ENCODE assay signal across 12 cellular contexts in the genomic region with DNA sequence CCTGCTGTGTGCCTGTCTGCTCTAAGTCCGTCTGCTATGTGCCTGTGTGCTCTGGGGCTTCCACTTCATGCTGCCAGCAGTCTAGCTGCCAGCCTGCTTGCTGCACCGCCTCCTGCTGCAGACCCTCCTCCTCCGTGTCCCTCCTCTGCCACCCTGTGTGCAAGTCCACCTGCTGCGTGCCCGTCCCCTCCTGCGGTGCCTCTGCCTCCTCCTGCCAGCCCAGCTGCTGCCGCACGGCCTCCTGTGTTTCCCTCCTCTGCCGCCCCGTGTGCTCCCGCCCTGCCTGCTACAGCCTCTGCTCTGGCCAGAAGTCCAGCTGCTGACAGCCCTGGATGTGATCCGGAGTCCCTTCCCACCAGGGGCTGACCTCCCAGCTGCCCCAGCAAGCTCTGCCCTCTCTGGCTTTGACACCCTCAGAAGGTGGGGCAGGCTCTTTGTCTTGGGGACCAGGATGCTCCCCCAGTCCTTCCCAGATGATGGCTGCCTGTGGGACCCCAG. TPM values are rescaled to one million over a fixed set of nuclear protein-coding genes. Genes with fewer than 3 reads are reported as not detected.
A peak's percentile ranks its signal among the peaks of the same experiment; 100 is the strongest.
DNase-seq lines count a peak whose midpoint lies in the region; FAIRE-seq and TF ChIP-seq lines count a peak whose summit lies in the region.
"Not testable (repeated sequence)": the region's sequence is repeated elsewhere in the genome, so short reads cannot be mapped to it uniquely, and the experiment has no call there.
"Had no signal": no experiment of that assay in that cellular context is flagged by ENCODE, and none has a peak within 500 bp of the region (broad histone marks: within the 10 kb centered on the region; RNA-seq: fewer than 3 reads in every experiment).

No MANE protein-coding gene starts in this region.

- DNase-seq in COR-L47 (lab: John Stamatoyannopoulos, UW) (peak; percentile 62), NCI-H146 (lab: John Stamatoyannopoulos, UW) (peak; percentile 41)
- not testable (repeated sequence) for DNase-seq in activated CD4-positive, alpha-beta T cell treated with anti-CD3 and anti-CD28 coated beads, Interleukin-2, amount 10 ng/mL, durations not matched to agents 7 days and 5 days; endodermal cell; neuronal stem cell (ENCODE audit: low spot score); urothelium cell line (ENCODE audit: low spot score)

- H3K36me3 Mint-ChIP-seq in activated CD4-positive, alpha-beta T cell treated with anti-CD3 and anti-CD28 coated beads, Interleukin-2, amount 10 ng/mL, durations not matched to agents 7 days and 5 days (ENCODE audit: low read depth); endodermal cell (ENCODE audit: low read depth): not testable (repeated sequence)

- peaks cover 14% of the 10 kb centered on the region for H3K27me3 Mint-ChIP-seq in activated CD4-positive, alpha-beta T cell treated with anti-CD3 and anti-CD28 coated beads, Interleukin-2, amount 10 ng/mL, durations not matched to agents 7 days and 5 days
- H3K27me3 Mint-ChIP-seq in endodermal cell (ENCODE audit: insufficient read depth): not testable (repeated sequence)

- not testable (repeated sequence) for H4K8ac ChIP-seq in neuronal stem cell (ENCODE audit: low read depth, low read length)

- not testable (repeated sequence) for TF ChIP-seq CTCF in endodermal cell (conservative IDR thresholded peaks at IDR 0.05)

- 80 to 86% methylated on average over 1 to 10 of the region's 12 CpGs for WGBS in endodermal cell (ENCODE audit: insufficient coverage in 1 of 2, insufficient read length in 1 of 2), 2 experiments
- no CpG with 5 or more reads among the region's 12 CpGs for WGBS in neuronal stem cell (ENCODE audit: extremely low coverage in 2 of 2, insufficient read length in 2 of 2, insufficient replicate concordance in 1 of 2), 2 donors

- H3K27ac Mint-ChIP-seq in activated CD4-positive, alpha-beta T cell treated with anti-CD3 and anti-CD28 coated beads, Interleukin-2, amount 10 ng/mL, durations not matched to agents 7 days and 5 days: peak overlapping the region; percentile 7
- peak overlapping the region; percentile 15 for H3K27ac Mint-ChIP-seq in endodermal cell

- peak; percentile 52 for FAIRE-seq in urothelium cell line (lab: Jason Lieb, UNC)

- H2AFZ ChIP-seq in neuronal stem cell (ENCODE audit: low read length): peak overlapping the region; percentile 90

- not testable (repeated sequence) for H2BK5ac ChIP-seq in neuronal stem cell (ENCODE audit: low read length)

- not testable (repeated sequence) for H2BK15ac ChIP-seq in neuronal stem cell (ENCODE audit: low read length)

- not testable (repeated sequence) for H3K9me3 ChIP-seq in endodermal cell (ENCODE audit: control insufficient read depth, low read length); neuronal stem cell (replicated peaks in 1 of 2; ENCODE audit: control insufficient read depth in 2 of 2, insufficient read depth in 1 of 2, low read depth in 1 of 2, low read length in 2 of 2)

- H3K4me3 Mint-ChIP-seq in activated CD4-positive, alpha-beta T cell treated with anti-CD3 and anti-CD28 coated beads, Interleukin-2, amount 10 ng/mL, durations not matched to agents 7 days and 5 days; endodermal cell: not testable (repeated sequence)

- H3K4me2 ChIP-seq in neuronal stem cell (ENCODE audit: insufficient read depth, low read length, poor library complexity, severe bottlenecking): not testable (repeated sequence)

- not testable (repeated sequence) for H3K4ac ChIP-seq in neuronal stem cell (ENCODE audit: low read length)

- not testable (repeated sequence) for H2AK5ac ChIP-seq in neuronal stem cell (ENCODE audit: low read depth, low read length)

- peak overlapping the region; percentile 67 for H2BK12ac ChIP-seq in neuronal stem cell (ENCODE audit: low read length)

- not testable (repeated sequence) for H3K23ac ChIP-seq in neuronal stem cell (ENCODE audit: low read depth, low read length, poor library complexity)

- not testable (repeated sequence) for H3K4me1 Mint-ChIP-seq in activated CD4-positive, alpha-beta T cell treated with anti-CD3 and anti-CD28 coated beads, Interleukin-2, amount 10 ng/mL, durations not matched to agents 7 days and 5 days; endodermal cell

- H3K27ac ChIP-seq in endodermal cell (ENCODE audit: low read depth, low read length); neuronal stem cell (replicated peaks; ENCODE audit: low read length): not testable (repeated sequence)

- not testable (repeated sequence) for H3K4me3 ChIP-seq in endodermal cell (ENCODE audit: low read length); neuronal stem cell (ENCODE audit: low read length in 2 of 2)

- CTCF ChIA-PET in activated CD4-positive, alpha-beta T cell treated with anti-CD3 and anti-CD28 coated beads, Interleukin-2, amount 10 ng/mL, durations not matched to agents 7 days and 5 days (lab: Charles Lee): not testable (repeated sequence)

- not testable (repeated sequence) for H3K79me1 ChIP-seq in neuronal stem cell (ENCODE audit: low read depth, low read length)

- POLR2A ChIA-PET in activated CD4-positive, alpha-beta T cell treated with anti-CD3 and anti-CD28 coated beads, Interleukin-2, amount 10 ng/mL, durations not matched to agents 7 days and 5 days (lab: Charles Lee): not testable (repeated sequence)

- H3K36me3 ChIP-seq in endodermal cell (ENCODE audit: control insufficient read depth, insufficient read depth, low read length); neuronal stem cell (replicated peaks in 1 of 2; ENCODE audit: control insufficient read depth in 2 of 2, insufficient read depth in 2 of 2, low read length in 2 of 2): not testable (repeated sequence)

- H3K9ac ChIP-seq in endodermal cell (ENCODE audit: extremely low read depth, low read length, poor library complexity, severe bottlenecking): not testable (repeated sequence)
- H3K9ac ChIP-seq in neuronal stem cell (ENCODE audit: low read depth, low read length, poor library complexity): peak overlapping the region; percentile 63

- not testable (repeated sequence) for H3K27me3 ChIP-seq in endodermal cell (ENCODE audit: control insufficient read depth, insufficient read depth, low read length, poor library complexity, severe bottlenecking); neuronal stem cell (ENCODE audit: control insufficient read depth in 3 of 3, insufficient read depth in 3 of 3, low read depth in 1 of 3, low read length in 3 of 3)

- H4K91ac ChIP-seq in neuronal stem cell (ENCODE audit: low read depth, low read length, poor library complexity): not testable (repeated sequence)

- H2BK120ac ChIP-seq in neuronal stem cell (ENCODE audit: low read depth, low read length): not testable (repeated sequence)

- not testable (repeated sequence) for H3K18ac ChIP-seq in neuronal stem cell (ENCODE audit: low read length)

- H3K14ac ChIP-seq in neuronal stem cell (ENCODE audit: low read length): not testable (repeated sequence)

- peaks cover 22% of the 10 kb centered on the region for H3K9me3 Mint-ChIP-seq in activated CD4-positive, alpha-beta T cell treated with anti-CD3 and anti-CD28 coated beads, Interleukin-2, amount 10 ng/mL, durations not matched to agents 7 days and 5 days
- H3K9me3 Mint-ChIP-seq in endodermal cell: peaks cover 17% of the 10 kb centered on the region

- H3K4me1 ChIP-seq in endodermal cell (ENCODE audit: control insufficient read depth, insufficient read depth, low read length): not testable (repeated sequence)
- peaks cover 5 to 11% of the 10 kb centered on the region in 2 donors for H3K4me1 ChIP-seq in neuronal stem cell (ENCODE audit: control insufficient read depth in 2 of 2, insufficient read depth in 1 of 2, low read depth in 1 of 2, low read length in 2 of 2)

RNA-seq across cellular contexts. Expression of a gene that starts 0.7 kb away (rescaled TPM):
- not detected for total RNA-seq in activated CD4-positive, alpha-beta T cell treated with anti-CD3 and anti-CD28 coated beads, Interleukin-2, amount 10 ng/mL, durations not matched to agents 7 days and 5 days
- not detected for total RNA-seq in endodermal cell
- not detected for polyA plus RNA-seq in endodermal cell (2013, experiment 1 of 2)
- polyA plus RNA-seq in endodermal cell (2013, experiment 2 of 2): not detected
- polyA plus RNA-seq in neuronal stem cell (2013, experiment 1 of 2): not detected
- polyA plus RNA-seq in neuronal stem cell (2013, experiment 2 of 2): not detected
- total RNA-seq: A673; Caco-2; CD8-positive, alpha-beta T cell; H4 had no signal
- polyA plus RNA-seq: BJ, CD14-positive monocyte had no signal

RNA-seq across cellular contexts. Expression of a gene that starts 8.3 kb away (rescaled TPM):
- not detected for total RNA-seq in activated CD4-positive, alpha-beta T cell treated with anti-CD3 and anti-CD28 coated beads, Interleukin-2, amount 10 ng/mL, durations not matched to agents 7 days and 5 days
- not detected for total RNA-seq in endodermal cell
- polyA plus RNA-seq in endodermal cell (2013, experiment 1 of 2): not detected
- not detected for polyA plus RNA-seq in endodermal cell (2013, experiment 2 of 2)
- polyA plus RNA-seq in neuronal stem cell (2013, experiment 1 of 2): not detected
- polyA plus RNA-seq in neuronal stem cell (2013, experiment 2 of 2): not detected
- total RNA-seq: A673; Caco-2; CD8-positive, alpha-beta T cell; H4 had no signal
- polyA plus RNA-seq: BJ, CD14-positive monocyte had no signal

RNA-seq across cellular contexts. Expression of a gene that starts 11.0 kb away (rescaled TPM):
- total RNA-seq in activated CD4-positive, alpha-beta T cell treated with anti-CD3 and anti-CD28 coated beads, Interleukin-2, amount 10 ng/mL, durations not matched to agents 7 days and 5 days: not detected
- not detected for total RNA-seq in endodermal cell
- polyA plus RNA-seq in endodermal cell (2013, experiment 1 of 2): not detected
- polyA plus RNA-seq in endodermal cell (2013, experiment 2 of 2): not detected
- not detected for polyA plus RNA-seq in neuronal stem cell (2013, experiment 1 of 2)
- polyA plus RNA-seq in neuronal stem cell (2013, experiment 2 of 2): not detected
- total RNA-seq: A673; Caco-2; CD8-positive, alpha-beta T cell; H4 had no signal
- polyA plus RNA-seq: BJ, CD14-positive monocyte had no signal

RNA-seq across cellular contexts. Expression of a gene that starts 16.6 kb away (rescaled TPM):
- total RNA-seq in activated CD4-positive, alpha-beta T cell treated with anti-CD3 and anti-CD28 coated beads, Interleukin-2, amount 10 ng/mL, durations not matched to agents 7 days and 5 days: not detected
- total RNA-seq in endodermal cell: not detected
- not detected for polyA plus RNA-seq in endodermal cell (2013, experiment 1 of 2)
- polyA plus RNA-seq in endodermal cell (2013, experiment 2 of 2): not detected
- not detected for polyA plus RNA-seq in neuronal stem cell (2013, experiment 1 of 2)
- polyA plus RNA-seq in neuronal stem cell (2013, experiment 2 of 2): not detected
- total RNA-seq: Caco-2; CD8-positive, alpha-beta T cell; H4 had no signal
- polyA plus RNA-seq: BJ, CD14-positive monocyte had no signal

RNA-seq across cellular contexts. Expression of a gene that starts 19.8 kb away (rescaled TPM):
- total RNA-seq in activated CD4-positive, alpha-beta T cell treated with anti-CD3 and anti-CD28 coated beads, Interleukin-2, amount 10 ng/mL, durations not matched to agents 7 days and 5 days: not detected
- total RNA-seq in endodermal cell: not detected
- polyA plus RNA-seq in endodermal cell (2013, experiment 1 of 2): not detected
- not detected for polyA plus RNA-seq in endodermal cell (2013, experiment 2 of 2)
- polyA plus RNA-seq in neuronal stem cell (2013, experiment 1 of 2): not detected
- not detected for polyA plus RNA-seq in neuronal stem cell (2013, experiment 2 of 2)
- total RNA-seq: A673, Caco-2, H4 had no signal
- polyA plus RNA-seq: BJ, CD14-positive monocyte had no signal
